ENCODE assay signal across 21 cellular contexts in genomic region chr11:46254135-46254491, GRCh38. TPM values are rescaled to one million over a fixed set of nuclear protein-coding genes. Genes with fewer than 3 reads are reported as not detected.
DNase-seq lines count a peak whose midpoint lies in the region; ATAC-seq, FAIRE-seq and TF ChIP-seq lines count a peak whose summit lies in the region.
"Had no signal": no experiment of that assay in that cellular context is flagged by ENCODE, and none has a peak within 500 bp of the region (broad histone marks: within the 10 kb centered on the region; RNA-seq: fewer than 3 reads in every experiment).

No MANE protein-coding gene starts in this region.

- TF ChIP-seq CTCF in A549 (IDR thresholded peaks at IDR 0.05) (no peak), HEK293 (tag by site-specific recombination; IDR thresholded peaks at IDR 0.05) (no peak), left lung (IDR thresholded peaks at IDR 0.05) (no peak), ovary (IDR thresholded peaks at IDR 0.05) (no peak)

- 54% methylated on average over 9 of the region's 9 CpGs for WGBS in A549 (ENCODE audit: missing lambda C conversion rate)
- WGBS in ovary, 3 donors = 80 to 89% (median 83%) methylated on average over 9 of the region's 9 CpGs

- H3K27me3 ChIP-seq in mucosa of stomach (ENCODE audit: control insufficient read depth, insufficient read depth, low read length) (no peaks in the 10 kb centered on the region), left lung (no peaks in the 10 kb centered on the region), ovary (no peaks in the 10 kb centered on the region)
- H3K27me3 ChIP-seq: foreskin keratinocyte had no signal

- CTCF ChIA-PET in A549 (lab: Yijun Ruan, JAX) = interaction anchor here (0.7 to 1.2 kb wide), 3 partner anchors 11 to 32 kb away, joined by 3 read pairs; no protein-coding TSS in a partner anchor
- CTCF ChIA-PET in HEK293 (lab: Yijun Ruan, JAX) = interaction anchor here (0.6 to 1.5 kb wide), 3 partner anchors 11 to 45 kb away, joined by 3 read pairs; no protein-coding TSS in a partner anchor

- intact Hi-C loops in left lung (cut with DNase I) = no loop called here
- intact Hi-C loops in ovary (cut with DNase I) = no loop called here

- H3K9me3 ChIP-seq in A549 (no peaks in the 10 kb centered on the region), HEK293 (ENCODE audit: control insufficient read depth, insufficient read depth, low read depth, low read length) (no peaks in the 10 kb centered on the region), mucosa of stomach (ENCODE audit: control insufficient read depth, low read length) (no peaks in the 10 kb centered on the region), left lung (no peaks in the 10 kb centered on the region), ovary (no peaks in the 10 kb centered on the region)

- TF ChIP-seq POLR2A in A549 (IDR thresholded peaks at IDR 0.05; ENCODE audit: low read length) = no peak
- TF ChIP-seq POLR2A in ovary (IDR thresholded peaks at IDR 0.05) = no peak

- DNase-seq in A549 (ENCODE audit: low read depth in 1 of 2, low spot score in 1 of 2) = peak in 1 of 2 experiments; percentile 37
- DNase-seq in ecto neural progenitor cell (ENCODE audit: low spot score) = peak; percentile 42
- DNase-seq in effector CD8-positive, alpha-beta T cell (lab: John Stamatoyannopoulos, UW) = no peak
- no peak for DNase-seq in left lung
- no peak for DNase-seq in ovary
- no peak for DNase-seq in SIG-M5 (lab: John Stamatoyannopoulos, UW)
- DNase-seq: activated CD4-positive, alpha-beta memory T cell treated with anti-CD3 and anti-CD28 coated beads for 36 hours; DND-41; effector CD4-positive, alpha-beta T cell; foreskin keratinocyte; HCEC 1CT; NCI-H2081; NCI-H345; stimulated activated CD4-positive, alpha-beta T cell treated with anti-CD3 and anti-CD28 coated beads, Interleukin-1b, Interleukin-23, amount 100 ng/mL, for 48 hours; SW 1271 had no signal

- POLR2A ChIA-PET in A549 (lab: Yijun Ruan, JAX) = interaction anchor here (1.3 kb wide), 1 partner anchor 11 kb away, joined by 3 read pairs; no protein-coding TSS in a partner anchor
- POLR2A ChIA-PET in HEK293 (lab: Yijun Ruan, JAX) = interaction anchor here (0.6 to 1.3 kb wide), 2 partner anchors 10 to 18 kb away, joined by 3 to 4 read pairs; no protein-coding TSS in a partner anchor

- ATAC-seq in A549 (peak in 1 of 2 experiments; percentile 74; a peak in 3 of 6 replicates), left lung (no peak)
- ATAC-seq: activated CD4-positive, CD25-positive, alpha-beta regulatory T cell treated with anti-CD3 and anti-CD28 coated beads, Interleukin-2, amount 50 U/mL, for 24 hours; foreskin keratinocyte; left lobe of liver had no signal

- H3K4me3 ChIP-seq in A549 (no peak overlapping the region), HEK293 (ENCODE audit: low read depth, low read length) (no peak overlapping the region), mucosa of stomach (ENCODE audit: low read length) (peak overlapping the region; percentile 20), left lung (no peak overlapping the region), ovary (no peak overlapping the region)

- no peak for TF ChIP-seq EP300 in A549 (IDR thresholded peaks at IDR 0.05)
- no peak for TF ChIP-seq EP300 in ovary (IDR thresholded peaks at IDR 0.05)

- H3K4me2 ChIP-seq in A549 = peak overlapping the region; percentile 15; the same call in 1 of the 3 replicates

- no peak for TF ChIP-seq RAD21 in A549 (conservative IDR thresholded peaks at IDR 0.05 in 1 of 2, IDR thresholded peaks at IDR 0.05 in 1 of 2)

- H3K4me1 ChIP-seq in A549 (peaks cover 20% of the 10 kb centered on the region), HEK293 (ENCODE audit: control insufficient read depth, insufficient read depth, low read length) (no peaks in the 10 kb centered on the region), mucosa of stomach (ENCODE audit: control insufficient read depth, insufficient read depth, low read length) (peaks cover 46% of the 10 kb centered on the region), left lung (no peaks in the 10 kb centered on the region), ovary (ENCODE audit: insufficient read depth) (no peaks in the 10 kb centered on the region)

- peak overlapping the region; percentile 18 for H3K9ac ChIP-seq in mucosa of stomach (ENCODE audit: low read length)

- H3K27ac ChIP-seq in A549 (peak overlapping the region in 1 of 2 experiments; percentile 66; a peak in 4 of 6 replicates), HEK293 (ENCODE audit: extremely low read depth, low read depth, low read length) (no peak overlapping the region), left lung (no peak overlapping the region), ovary (no peak overlapping the region)
- H3K27ac ChIP-seq: foreskin keratinocyte, HL-60 had no signal

- FAIRE-seq in A549 (lab: Jason Lieb, UNC) = no peak

- H3K36me3 ChIP-seq in HEK293 (ENCODE audit: control insufficient read depth in 2 of 2, insufficient read depth in 1 of 2, low read length in 2 of 2) (no peaks in the 10 kb centered on the region), mucosa of stomach (ENCODE audit: control insufficient read depth, insufficient read depth, low read length) (no peaks in the 10 kb centered on the region), left lung (no peaks in the 10 kb centered on the region), ovary (no peaks in the 10 kb centered on the region)

TF ChIP-seq in A549, 52 proteins besides CTCF, POLR2A, EP300 and RAD21:
- TF ChIP-seq BCL3 (IDR thresholded peaks at IDR 0.05) = no peak
- TF ChIP-seq EHMT2 (IDR thresholded peaks at IDR 0.05; ENCODE audit: low read depth) = no peak
- TF ChIP-seq ZSCAN20 (CRISPR knock-in tag; IDR thresholded peaks at IDR 0.05) = no peak
- TF ChIP-seq EHF (CRISPR knock-in tag; IDR thresholded peaks at IDR 0.05) = no peak
- no peak for TF ChIP-seq NR3C1 (IDR thresholded peaks at IDR 0.05)
- TF ChIP-seq HOXB13 (CRISPR knock-in tag; IDR thresholded peaks at IDR 0.05; ENCODE audit: low read depth) = no peak
- no peak for TF ChIP-seq JUN (IDR thresholded peaks at IDR 0.05)
- TF ChIP-seq HES2 (IDR thresholded peaks at IDR 0.05) = no peak
- TF ChIP-seq NPAS2 (CRISPR knock-in tag; IDR thresholded peaks at IDR 0.05; ENCODE audit: borderline replicate concordance) = no peak

TF ChIP-seq in HEK293, 187 proteins besides CTCF, POLR2A, EP300 and RAD21:
- 0 out of 2 replicates have a peak, but pooled peaks have one; percentile 22 for TF ChIP-seq ZNF24 (tag by site-specific recombination; IDR thresholded peaks at IDR 0.05)
- TF ChIP-seq ZNF174 (tag by site-specific recombination; IDR thresholded peaks at IDR 0.05) = no peak

RNA-seq across cellular contexts. Expression of gene CREB3L1, which starts 23.3 kb away (rescaled TPM):
- 0.48 and 0.61 TPM in 2 replicates for polyA plus RNA-seq in A549 (2011; rRNA removed)
- polyA plus RNA-seq in A549 (2012; cell fraction: cytosol; rRNA removed) = 0.24 and 0.45 TPM in 2 replicates
- polyA plus RNA-seq in A549 (2012; cell fraction: nucleus; rRNA removed) = 0.56 and 0.86 TPM in 2 replicates
- 2.1 to 2.7 TPM (median 2.3 TPM) in 3 replicates for polyA plus RNA-seq in A549 (2017; fragmentation: RNase III; extraction: RNeasy Plus Mini Kit Qiagen cat#74134 plus additional on column Dnase treatment)
- 1.3 and 1.7 TPM in 2 replicates for polyA minus RNA-seq in A549 (2011; rRNA and poly(A)+ RNA removed)
- total RNA-seq in left lung = 10 to 100 TPM; 40.5 to 59.3 TPM
- total RNA-seq in ovary = 10 to 100 TPM in 3 of 7 donors, 1 to 10 TPM in 4; 1.7 to 63.0 (median 5.2) TPM
- polyA plus RNA-seq in ovary = 10 to 100 TPM in 1 of 2 donors, 1 to 10 TPM in 1; 7.5 to 25.9 TPM
- total RNA-seq: activated CD4-positive, alpha-beta memory T cell treated with anti-CD3 and anti-CD28 coated beads for 36 hours had no signal
- polyA plus RNA-seq: IgD-negative memory B cell had no signal
